In the genomic region with DNA sequence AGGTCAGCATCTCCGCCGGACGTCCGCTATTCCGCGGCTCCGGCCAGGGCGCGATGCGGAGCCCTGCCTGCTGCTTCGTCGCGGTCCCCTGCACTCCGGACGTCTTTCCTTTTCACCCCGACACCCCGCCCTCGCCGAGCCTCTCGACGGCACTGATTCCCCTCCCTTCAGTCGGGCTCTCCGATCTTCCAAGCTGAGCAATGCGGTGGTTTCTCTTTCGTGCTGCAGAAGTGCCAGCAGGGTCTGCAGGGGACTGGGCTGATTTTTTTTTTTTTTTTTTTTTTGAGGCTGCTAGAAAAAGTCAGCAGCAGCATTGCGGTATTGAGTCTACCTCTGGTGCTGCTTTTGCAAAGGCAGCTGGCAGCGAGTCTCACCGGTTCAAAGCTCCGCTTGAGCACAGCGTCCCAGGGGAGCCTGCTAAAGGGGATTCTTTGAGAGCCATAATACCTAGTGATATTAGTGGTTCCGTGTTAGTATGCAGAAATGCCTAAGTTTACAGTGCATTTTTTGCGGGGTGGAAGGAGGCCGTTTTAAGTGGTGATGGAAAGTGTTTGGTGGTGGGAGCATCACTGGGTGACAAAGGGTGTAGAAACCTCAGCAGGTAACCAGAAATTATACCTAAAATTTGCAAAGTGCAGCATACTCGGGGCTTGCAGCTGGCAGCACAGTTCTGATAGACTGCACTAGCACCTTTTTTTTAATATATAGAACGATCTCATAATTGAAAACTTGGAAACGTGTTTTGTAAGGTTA, we compare ENCODE assay signal across 8 cellular contexts. TPM values are rescaled to one million over a fixed set of nuclear protein-coding genes. Genes with fewer than 3 reads are reported as not detected.
DNase-seq lines count a peak whose midpoint lies in the region; ATAC-seq and TF ChIP-seq lines count a peak whose summit lies in the region.

No MANE protein-coding gene starts in this region.

- ATAC-seq in HG03039 (IDR thresholded peaks at IDR 0.05; ENCODE audit: unreplicated experiment) (peak; percentile 29), left lobe of liver (peak; percentile 42)

- peak overlapping the region; percentile 77 for H3K4me3 ChIP-seq in choroid plexus epithelial cell (ENCODE audit: low read depth, low read length)

- peak; percentile 24 for DNase-seq in NCI-H510A treated with DMSO at 0.1 percent for 48 hours (lab: John Stamatoyannopoulos, UW)
- no peak for DNase-seq in NCI-H510A (lab: John Stamatoyannopoulos, UW)
- DNase-seq in NCI-H2171 (lab: John Stamatoyannopoulos, UW) = peak; percentile 59
- DNase-seq in activated CD4-positive, alpha-beta T cell treated with anti-CD3 and anti-CD28 coated beads for 1 hour = peak; percentile 61
- DNase-seq in choroid plexus epithelial cell (ENCODE audit: low read depth) = peak; percentile 71
- DNase-seq in left lobe of liver (ENCODE audit: low spot score) = peak; percentile 77
- DNase-seq in stimulated activated CD4-positive, alpha-beta T cell treated with anti-CD3 and anti-CD28 coated beads, Interleukin-4, amount 100 ng/mL, for 24 hours = peak; percentile 78

- TF ChIP-seq CTCF in choroid plexus epithelial cell (conservative IDR thresholded peaks at IDR 0.05; ENCODE audit: low read depth, low read length) = no peak

RNA-seq across cellular contexts. Expression of gene STIM2, which starts 1.0 kb away (rescaled TPM):
- total RNA-seq in left lobe of liver = 12.8 TPM
